ENCODE assay signal across 31 cellular contexts in genomic region chr4:11669156-11669555, GRCh38.
DNase-seq lines count a peak whose midpoint lies in the region; ATAC-seq, FAIRE-seq and TF ChIP-seq lines count a peak whose summit lies in the region.
"Had no signal": no experiment of that assay in that cellular context is flagged by ENCODE, and none has a peak within 500 bp of the region (broad histone marks: within the 10 kb centered on the region; RNA-seq: fewer than 3 reads in every experiment).

No MANE protein-coding gene starts in this region.

- H4K20me1 ChIP-seq in endothelial cell of umbilical vein (replicated peaks; ENCODE audit: control insufficient read depth, extremely low read depth, insufficient read depth, low read length) (no peaks in the 10 kb centered on the region), keratinocyte (ENCODE audit: control insufficient read depth, extremely low read depth, insufficient read depth, low read length) (no peaks in the 10 kb centered on the region), OCI-LY7 (ENCODE audit: insufficient read depth, low read length) (no peaks in the 10 kb centered on the region)

- no peaks in the 10 kb centered on the region for H3K9me2 ChIP-seq in OCI-LY7 (ENCODE audit: insufficient read depth, low read length)

- H3K4me3 ChIP-seq in endothelial cell of umbilical vein (replicated peaks in 1 of 3; ENCODE audit: insufficient read depth in 1 of 3, low read depth in 1 of 3, low read length in 3 of 3): no peak overlapping the region
- H3K4me3 ChIP-seq in keratinocyte (ENCODE audit: control insufficient read depth in 2 of 3, extremely low read depth in 1 of 3, insufficient read depth in 2 of 3, low read depth in 1 of 3, low read length in 3 of 3): no peak overlapping the region
- H3K4me3 ChIP-seq in OCI-LY7 (ENCODE audit: low read depth, low read length, poor library complexity, severe bottlenecking): no peak overlapping the region
- H3K4me3 ChIP-seq: A549, heart right ventricle, SJCRH30, skin epidermis, tibial nerve had no signal

- ATAC-seq in activated naive CD4-positive, alpha-beta T cell treated with anti-CD3 and anti-CD28 coated beads, Interleukin-2, amount 50 U/mL, for 72 hours: no peak
- no peak for ATAC-seq in HG03139 (IDR thresholded peaks at IDR 0.05; ENCODE audit: unreplicated experiment)
- ATAC-seq: A549, heart right ventricle, left lobe of liver, T-cell had no signal

- H3K36me3 ChIP-seq in endothelial cell of umbilical vein (ENCODE audit: control insufficient read depth in 2 of 2, extremely low read depth in 1 of 2, insufficient read depth in 2 of 2, low read length in 2 of 2) (no peaks in the 10 kb centered on the region), keratinocyte (ENCODE audit: control insufficient read depth in 2 of 2, extremely low read depth in 1 of 2, insufficient read depth in 2 of 2, low read length in 2 of 2) (no peaks in the 10 kb centered on the region), OCI-LY7 (ENCODE audit: insufficient read depth, low read length) (no peaks in the 10 kb centered on the region)
- H3K36me3 ChIP-seq: heart right ventricle, SJCRH30, tibial nerve had no signal

- peak; percentile 3 for DNase-seq in A172 (ENCODE audit: low spot score)
- DNase-seq in M059J (ENCODE audit: low read depth): peak; percentile 50
- no peak for DNase-seq in endothelial cell of umbilical vein (ENCODE audit: low read depth, low spot score)
- DNase-seq in keratinocyte (ENCODE audit: low read depth, low spot score): peak; percentile 35
- no peak for DNase-seq in OCI-LY7 (ENCODE audit: low spot score)
- no peak for DNase-seq in activated naive CD4-positive, alpha-beta T cell treated with anti-CD3 and anti-CD28 coated beads, Interleukin-2, amount 50 U/mL, for 72 hours (ENCODE audit: low spot score in 2 of 2)
- DNase-seq in 8988T: no peak
- DNase-seq: activated CD4-positive, alpha-beta T cell treated with anti-CD3 and anti-CD28 coated beads, Interleukin-2, amount 50 U/mL, for 48 hours; activated CD4-positive, CD25-positive, alpha-beta regulatory T cell; activated naive CD4-positive, alpha-beta T cell treated with anti-CD3 and anti-CD28 coated beads, Interleukin-2, amount 50 U/mL, for 16 hours; AML-193; anterior cingulate cortex; CD4-positive, alpha-beta memory T cell; central memory CD4-positive, alpha-beta T cell; DMS 273 treated with DMSO at 0.1 percent for 48 hours; GOT3; heart right ventricle; NCI-H1105; NCI-H187 treated with DMSO at 0.1 percent for 48 hours; NCI-H2171 treated with DMSO at 0.1 percent for 48 hours; NCI-H524; nucleus accumbens; SJCRH30; stimulated activated CD4-positive, alpha-beta T cell treated with anti-CD3 and anti-CD28 coated beads, Interleukin-2, amount 100 ng/mL, for 24 hours; T-cell had no signal

- peaks cover 0 to 3% of the 10 kb centered on the region in 2 donors for H3K9me3 Mint-ChIP-seq in activated naive CD4-positive, alpha-beta T cell treated with anti-CD3 and anti-CD28 coated beads, Interleukin-2, amount 50 U/mL, for 72 hours
- H3K9me3 Mint-ChIP-seq: CD4-positive, alpha-beta memory T cell; T-cell had no signal

- BruUV-seq in endothelial cell of umbilical vein (replicated peaks; lab: Mats Ljungman, UMichigan) (no TSS peak), OCI-LY7 (replicated peaks; lab: Mats Ljungman, UMichigan) (no TSS peak)

- no peak for TF ChIP-seq POLR2A in endothelial cell of umbilical vein (IDR thresholded peaks at IDR 0.05; ENCODE audit: low read depth, low read length)

- H3K79me2 ChIP-seq in endothelial cell of umbilical vein (ENCODE audit: control insufficient read depth, insufficient read depth, low read length) (no peaks in the 10 kb centered on the region), keratinocyte (ENCODE audit: control insufficient read depth, insufficient read depth, low read length) (no peaks in the 10 kb centered on the region), OCI-LY7 (ENCODE audit: insufficient read depth, low read depth, low read length) (no peaks in the 10 kb centered on the region)

- H3K9ac ChIP-seq in endothelial cell of umbilical vein (replicated peaks; ENCODE audit: extremely low read depth, insufficient read depth, low read length): no peak overlapping the region
- H3K9ac ChIP-seq in keratinocyte (ENCODE audit: control insufficient read depth, extremely low read depth, insufficient read depth, low read length): no peak overlapping the region

- FAIRE-seq in endothelial cell of umbilical vein (lab: Jason Lieb, UNC): no peak
- peak; percentile 82 for FAIRE-seq in keratinocyte (lab: Jason Lieb, UNC)
- FAIRE-seq: A549 had no signal

- TF ChIP-seq CTCF in endothelial cell of umbilical vein (IDR thresholded peaks at IDR 0.05; ENCODE audit: extremely low read depth in 1 of 2, insufficient read depth in 1 of 2, low read depth in 1 of 2, low read length in 2 of 2): no peak
- no peak for TF ChIP-seq CTCF in keratinocyte (optimal IDR thresholded peaks at IDR 0.05 in 1 of 3, IDR thresholded peaks at IDR 0.05 in 1 of 3, conservative IDR thresholded peaks at IDR 0.05 in 1 of 3; ENCODE audit: extremely low read depth in 1 of 3, insufficient read depth in 2 of 3, low read length in 3 of 3)
- no peak for TF ChIP-seq CTCF in OCI-LY7 (conservative IDR thresholded peaks at IDR 0.05; ENCODE audit: low read length)

- no peak overlapping the region for H3K27ac Mint-ChIP-seq in activated naive CD4-positive, alpha-beta T cell treated with anti-CD3 and anti-CD28 coated beads, Interleukin-2, amount 50 U/mL, for 72 hours
- H3K27ac Mint-ChIP-seq: CD4-positive, alpha-beta memory T cell; dendritic cell treated with granulocyte-macrophage colony-stimulating factor and Interleukin-4, amounts not matched to agents 40 ng/mL and 50 ng/mL, for 4 days; T-cell had no signal

- dilution Hi-C loops in endothelial cell of umbilical vein (cut with MboI; ENCODE audit: extremely low pct_ligation_motif_present, low sequenced_read_pairs): no loop called here
- dilution Hi-C loops in keratinocyte (cut with MboI; ENCODE audit: extremely low pct_ligation_motif_present, low sequenced_read_pairs): no loop called here

- no peak overlapping the region for H3K4me2 ChIP-seq in endothelial cell of umbilical vein (ENCODE audit: insufficient read depth, low read length)
- no peak overlapping the region for H3K4me2 ChIP-seq in keratinocyte (ENCODE audit: control insufficient read depth, extremely low read depth, insufficient read depth, low read depth, low read length)
- H3K4me2 ChIP-seq in OCI-LY7 (ENCODE audit: low read length): no peak overlapping the region
- H3K4me2 ChIP-seq: A549 had no signal

- H3K36me3 Mint-ChIP-seq in activated naive CD4-positive, alpha-beta T cell treated with anti-CD3 and anti-CD28 coated beads, Interleukin-2, amount 50 U/mL, for 72 hours: no peaks in the 10 kb centered on the region
- H3K36me3 Mint-ChIP-seq: CD4-positive, alpha-beta memory T cell; T-cell had no signal

- H3K9me3 ChIP-seq in endothelial cell of umbilical vein (replicated peaks; ENCODE audit: control insufficient read depth, insufficient read depth, low read length): no peaks in the 10 kb centered on the region
- no peaks in the 10 kb centered on the region for H3K9me3 ChIP-seq in keratinocyte (ENCODE audit: control insufficient read depth, low read depth, low read length)
- no peaks in the 10 kb centered on the region for H3K9me3 ChIP-seq in OCI-LY7 (ENCODE audit: low read length)
- H3K9me3 ChIP-seq: A549, heart right ventricle, SJCRH30, tibial nerve had no signal

- no peaks in the 10 kb centered on the region for H3K27me3 ChIP-seq in endothelial cell of umbilical vein (ENCODE audit: control insufficient read depth in 2 of 2, insufficient read depth in 2 of 2, low read length in 2 of 2)
- no peaks in the 10 kb centered on the region for H3K27me3 ChIP-seq in keratinocyte (ENCODE audit: control insufficient read depth, extremely low read depth, insufficient read depth, low read length)
- H3K27me3 ChIP-seq: heart right ventricle, SJCRH30, tibial nerve had no signal

- H3K9me1 ChIP-seq in endothelial cell of umbilical vein (replicated peaks; ENCODE audit: control insufficient read depth, extremely low read depth, insufficient read depth, low read length): no peaks in the 10 kb centered on the region
- H3K9me1 ChIP-seq in keratinocyte (ENCODE audit: control insufficient read depth, extremely low read depth, insufficient read depth, low read length): no peaks in the 10 kb centered on the region

- H2AFZ ChIP-seq in endothelial cell of umbilical vein (ENCODE audit: low read depth, low read length) (no peak overlapping the region), keratinocyte (ENCODE audit: control insufficient read depth, low read length) (no peak overlapping the region), OCI-LY7 (ENCODE audit: low read length) (no peak overlapping the region)

- H3K4me1 ChIP-seq in endothelial cell of umbilical vein (ENCODE audit: control insufficient read depth, extremely low read depth, insufficient read depth, low read length) (peaks cover 6% of the 10 kb centered on the region), keratinocyte (ENCODE audit: control insufficient read depth, extremely low read depth, insufficient read depth, low read length) (no peaks in the 10 kb centered on the region), OCI-LY7 (ENCODE audit: insufficient read depth, low read length, poor library complexity, severe bottlenecking) (no peaks in the 10 kb centered on the region)
- H3K4me1 ChIP-seq: A549, heart right ventricle, SJCRH30, tibial nerve had no signal

- H3K27ac ChIP-seq in endothelial cell of umbilical vein (ENCODE audit: insufficient read depth, low read depth, low read length): no peak overlapping the region
- H3K27ac ChIP-seq in keratinocyte (ENCODE audit: control insufficient read depth, insufficient read depth, low read length): peak overlapping the region; percentile 46
- no peak overlapping the region for H3K27ac ChIP-seq in OCI-LY7 (ENCODE audit: low read depth, low read length, poor library complexity, severe bottlenecking)
- H3K27ac ChIP-seq: A549, heart right ventricle, SJCRH30, skin epidermis, tibial nerve had no signal

- POLR2A ChIA-PET in endothelial cell of umbilical vein (lab: Charles Lee): no interaction called here
- POLR2A ChIA-PET in OCI-LY7 (lab: Charles Lee): no interaction called here

- CTCF ChIA-PET in endothelial cell of umbilical vein (lab: Charles Lee) (no interaction called here), OCI-LY7 (lab: Charles Lee; ENCODE audit: unreplicated experiment) (interaction anchor here (0.6 kb wide), 1 partner anchor 396 kb away, joined by 3 read pairs; no protein-coding TSS in a partner anchor)

- intact Hi-C loops in endothelial cell of umbilical vein (cut with micrococcal nuclease): no loop called here
- intact Hi-C loops in OCI-LY7 (cut with micrococcal nuclease; ENCODE audit: unreplicated experiment): no loop called here

TF ChIP-seq in endothelial cell of umbilical vein, 7 proteins besides CTCF, POLR2A, EP300 and RAD21:
- TF ChIP-seq JUN (IDR thresholded peaks at IDR 0.05; ENCODE audit: borderline replicate concordance, insufficient read depth, insufficient read length, low read depth) (peak; percentile 49), GATA2 (IDR thresholded peaks at IDR 0.05; ENCODE audit: insufficient read depth, insufficient read length, low read depth, low read length) (no peak)

Comparison
In these comparisons a context has a peak if more than half of its experiments do, and no peak if none do; other contexts are left out.
1. DNase-seq: peak in A172 (single experiment), M059J (single experiment) and keratinocyte (single experiment); none in endothelial cell of umbilical vein (single experiment), OCI-LY7 (single experiment), activated naive CD4-positive, alpha-beta T cell treated with anti-CD3 and anti-CD28 coated beads, Interleukin-2, amount 50 U/mL, for 72 hours (0 of 2) and 8988T (single experiment).